In genomic region chr5:172733179-172733973, GRCh38 we compare ENCODE assay signal across 9 cellular contexts. TPM values are rescaled to one million over a fixed set of nuclear protein-coding genes. Genes with fewer than 3 reads are reported as not detected.
A peak's percentile ranks its signal among the peaks of the same experiment; 100 is the strongest.
DNase-seq lines count a peak whose midpoint lies in the region; ATAC-seq and TF ChIP-seq lines count a peak whose summit lies in the region.
"Had no signal": no experiment of that assay in that cellular context is flagged by ENCODE, and none has a peak within 500 bp of the region (broad histone marks: within the 10 kb centered on the region; RNA-seq: fewer than 3 reads in every experiment).

No MANE protein-coding gene starts in this region.

- H3K27ac ChIP-seq in ACC112 (ENCODE audit: low read depth, low read length) (peak overlapping the region; percentile 94), Panc1 (ENCODE audit: low read length) (peak overlapping the region; percentile 78), esophagus muscularis mucosa (replicated peaks in 1 of 4) (peak overlapping the region; percentile 90 to 98 (median 96)), endodermal cell (ENCODE audit: low read depth, low read length) (no peak overlapping the region)
- H3K27ac ChIP-seq: VCaP had no signal

- H3K27ac Mint-ChIP-seq in nephron progenitor cell: peak overlapping the region; percentile 90
- H3K27ac Mint-ChIP-seq in activated CD8-positive, alpha-beta memory T cell treated with anti-CD3 and anti-CD28 coated beads, Interleukin-2, amount 10 ng/mL, durations not matched to agents 7 days and 5 days: no peak overlapping the region
- H3K27ac Mint-ChIP-seq in endodermal cell: no peak overlapping the region

- H3K9me3 Mint-ChIP-seq in nephron progenitor cell: no peaks in the 10 kb centered on the region
- H3K9me3 Mint-ChIP-seq in activated CD8-positive, alpha-beta memory T cell treated with anti-CD3 and anti-CD28 coated beads, Interleukin-2, amount 10 ng/mL, durations not matched to agents 7 days and 5 days (ENCODE audit: low read depth): no peaks in the 10 kb centered on the region
- H3K9me3 Mint-ChIP-seq in endodermal cell: no peaks in the 10 kb centered on the region

- TF ChIP-seq CTCF in Panc1 (IDR thresholded peaks at IDR 0.05) (no peak), esophagus muscularis mucosa (IDR thresholded peaks at IDR 0.05) (peak in 2 of 3 experiments; percentile 13 to 28), nephron progenitor cell (IDR thresholded peaks at IDR 0.05) (no peak), endodermal cell (conservative IDR thresholded peaks at IDR 0.05) (no peak)

- no peaks in the 10 kb centered on the region for H3K36me3 ChIP-seq in ACC112 (ENCODE audit: insufficient read depth, low read length)
- H3K36me3 ChIP-seq in Panc1 (ENCODE audit: control insufficient read depth, insufficient read depth, low read length): no peaks in the 10 kb centered on the region
- no peaks in the 10 kb centered on the region for H3K36me3 ChIP-seq in esophagus muscularis mucosa
- H3K36me3 ChIP-seq in endodermal cell (ENCODE audit: control insufficient read depth, insufficient read depth, low read length): no peaks in the 10 kb centered on the region

- no peak overlapping the region for H3K9ac ChIP-seq in endodermal cell (ENCODE audit: extremely low read depth, low read length, poor library complexity, severe bottlenecking)

- peak overlapping the region; percentile 34 for H2AFZ ChIP-seq in ACC112 (ENCODE audit: low read length, unreplicated experiment)

- H3K27me3 Mint-ChIP-seq in nephron progenitor cell (ENCODE audit: low read depth, poor library complexity) (peaks cover 26% of the 10 kb centered on the region), endodermal cell (ENCODE audit: insufficient read depth) (peaks cover 29% of the 10 kb centered on the region)
- no peaks in the 10 kb centered on the region for H3K27me3 Mint-ChIP-seq in activated CD8-positive, alpha-beta memory T cell treated with anti-CD3 and anti-CD28 coated beads, Interleukin-2, amount 10 ng/mL, durations not matched to agents 7 days and 5 days

- ATAC-seq in Panc1 (peak; percentile 84), GM21717 (IDR thresholded peaks at IDR 0.05; ENCODE audit: unreplicated experiment) (no peak)
- ATAC-seq in activated CD8-positive, alpha-beta memory T cell treated with anti-CD3 and anti-CD28 coated beads, Interleukin-2, amount 10 ng/mL, durations not matched to agents 7 days and 5 days: no peak

- in situ Hi-C loops in Panc1 (cut with HindIII; ENCODE audit: low pct_unique_long_range_greater_than_20kb, low sequenced_read_pairs): no loop called here

- CTCF ChIA-PET in Panc1 (lab: Charles Lee): interaction anchor here (0.6 to 1.5 kb wide), 3 partner anchors 17 to 67 kb away, joined by 3 to 5 read pairs (median 3); no protein-coding TSS in a partner anchor
- CTCF ChIA-PET in activated CD8-positive, alpha-beta memory T cell treated with anti-CD3 and anti-CD28 coated beads, Interleukin-2, amount 10 ng/mL, durations not matched to agents 7 days and 5 days (lab: Charles Lee): interaction anchor here (0.9 to 2.5 kb wide), 2 partner anchors 9 to 19 kb away, joined by 3 to 9 read pairs; no protein-coding TSS in a partner anchor

- no TSS peak for BruUV-seq in Panc1 (replicated peaks; lab: Mats Ljungman, UMichigan)

- H3K4me1 ChIP-seq in ACC112 (ENCODE audit: control insufficient read depth, insufficient read depth, low read length, unreplicated experiment) (peaks cover 26% of the 10 kb centered on the region), Panc1 (ENCODE audit: control insufficient read depth, insufficient read depth, low read length) (peaks cover 23% of the 10 kb centered on the region), esophagus muscularis mucosa (peaks cover 34 to 73% (median 56%) of the 10 kb centered on the region in 4 donors), endodermal cell (ENCODE audit: control insufficient read depth, insufficient read depth, low read length) (peaks cover 7% of the 10 kb centered on the region)

- intact Hi-C loops in Panc1 (cut with micrococcal nuclease; ENCODE audit: unreplicated experiment) (loop anchor here (5.0 kb wide), 1 partner anchor 34 kb away; no protein-coding TSS in a partner anchor), esophagus muscularis mucosa (cut with DNase I) (no loop called here)

- H3K4me1 Mint-ChIP-seq in nephron progenitor cell: peaks cover 40% of the 10 kb centered on the region
- no peaks in the 10 kb centered on the region for H3K4me1 Mint-ChIP-seq in activated CD8-positive, alpha-beta memory T cell treated with anti-CD3 and anti-CD28 coated beads, Interleukin-2, amount 10 ng/mL, durations not matched to agents 7 days and 5 days
- peaks cover 7% of the 10 kb centered on the region for H3K4me1 Mint-ChIP-seq in endodermal cell

- H3K36me3 Mint-ChIP-seq in nephron progenitor cell (ENCODE audit: low read depth) (no peaks in the 10 kb centered on the region), endodermal cell (ENCODE audit: low read depth) (no peaks in the 10 kb centered on the region)
- H3K36me3 Mint-ChIP-seq in activated CD8-positive, alpha-beta memory T cell treated with anti-CD3 and anti-CD28 coated beads, Interleukin-2, amount 10 ng/mL, durations not matched to agents 7 days and 5 days: no peaks in the 10 kb centered on the region

- DNase-seq in Panc1 (ENCODE audit: low read depth, low spot score): no peak
- DNase-seq in esophagus muscularis mucosa (ENCODE audit: extremely low spot score): peak; percentile 97
- DNase-seq in nephron progenitor cell: peak; percentile 37
- DNase-seq in activated CD8-positive, alpha-beta memory T cell treated with anti-CD3 and anti-CD28 coated beads, Interleukin-2, amount 10 ng/mL, durations not matched to agents 7 days and 5 days: no peak
- no peak for DNase-seq in COLO668 (lab: John Stamatoyannopoulos, UW; ENCODE audit: unreplicated experiment)
- no peak for DNase-seq in endodermal cell

- H3K9me3 ChIP-seq in Panc1 (ENCODE audit: control insufficient read depth, insufficient read depth, low read depth, low read length): no peaks in the 10 kb centered on the region
- H3K9me3 ChIP-seq in esophagus muscularis mucosa: no peaks in the 10 kb centered on the region
- no peaks in the 10 kb centered on the region for H3K9me3 ChIP-seq in endodermal cell (ENCODE audit: control insufficient read depth, low read length)

- WGBS in esophagus muscularis mucosa: 20% methylated on average over 15 of the region's 15 CpGs
- WGBS in endodermal cell (ENCODE audit: insufficient coverage in 1 of 2, insufficient read length in 1 of 2), 2 experiments: 87 to 88% methylated on average over 15 of the region's 15 CpGs

- H3K4me3 ChIP-seq in ACC112 (ENCODE audit: low read depth, low read length): peak overlapping the region; percentile 14; the same call in 1 of the 2 replicates
- H3K4me3 ChIP-seq in Panc1 (ENCODE audit: low read depth in 2 of 2, low read length in 2 of 2): no peak overlapping the region
- peak overlapping the region in 3 of 4 donors; percentile 4 to 45 (median 22) for H3K4me3 ChIP-seq in esophagus muscularis mucosa
- no peak overlapping the region for H3K4me3 ChIP-seq in endodermal cell (ENCODE audit: low read length)

- POLR2A ChIA-PET in Panc1 (lab: Charles Lee): interaction anchor here (0.5 to 1.0 kb wide), 3 partner anchors 19 to 166 kb away, joined by 3 to 8 read pairs (median 6); no protein-coding TSS in a partner anchor

- TF ChIP-seq POLR2A in esophagus muscularis mucosa (IDR thresholded peaks at IDR 0.05; ENCODE audit: low read depth): no peak

- no peak overlapping the region for H3K4me3 Mint-ChIP-seq in nephron progenitor cell
- H3K4me3 Mint-ChIP-seq in activated CD8-positive, alpha-beta memory T cell treated with anti-CD3 and anti-CD28 coated beads, Interleukin-2, amount 10 ng/mL, durations not matched to agents 7 days and 5 days: no peak overlapping the region
- no peak overlapping the region for H3K4me3 Mint-ChIP-seq in endodermal cell

- H3K27me3 ChIP-seq in ACC112 (ENCODE audit: insufficient read depth, low read length): no peaks in the 10 kb centered on the region
- no peaks in the 10 kb centered on the region for H3K27me3 ChIP-seq in Panc1 (ENCODE audit: control insufficient read depth, insufficient read depth, low read length)
- no peaks in the 10 kb centered on the region for H3K27me3 ChIP-seq in esophagus muscularis mucosa
- H3K27me3 ChIP-seq in endodermal cell (ENCODE audit: control insufficient read depth, insufficient read depth, low read length, poor library complexity, severe bottlenecking): peaks cover 9% of the 10 kb centered on the region

- peak; percentile 25 for TF ChIP-seq EP300 in esophagus muscularis mucosa (IDR thresholded peaks at IDR 0.05)

- H3K79me2 ChIP-seq in ACC112 (ENCODE audit: control insufficient read depth, insufficient read depth, low read length, unreplicated experiment): no peaks in the 10 kb centered on the region

RNA-seq across cellular contexts. Expression of gene DUSP1, which starts 37.6 kb away (rescaled TPM):
- total RNA-seq in Panc1 (2021; ENCODE audit: unreplicated experiment) (79.9 TPM), esophagus muscularis mucosa (100 to 1,000 TPM; 455 to 718 (median 676) TPM), endodermal cell (10 to 100 TPM in 1 of 2 donors, 1 to 10 TPM in 1; 9.2 to 11.0 TPM)
- polyA plus RNA-seq in Panc1 (2012; ENCODE audit: insufficient read length): 65.0 TPM
- 10 to 100 TPM in 1 of 2 experiments, 1 to 10 TPM in 1; 6.5 to 32.5 TPM for total RNA-seq in activated CD8-positive, alpha-beta memory T cell treated with anti-CD3 and anti-CD28 coated beads, Interleukin-2, amount 10 ng/mL, durations not matched to agents 7 days and 5 days
- polyA plus RNA-seq in endodermal cell (2013, experiment 1 of 2): 16.8 TPM
- polyA plus RNA-seq in endodermal cell (2013, experiment 2 of 2): 18.1 TPM

Comparison
In these comparisons a context has a peak if more than half of its experiments do, and no peak if none do; other contexts are left out.
1. H3K4me3 ChIP-seq: peak in ACC112 (single experiment) and esophagus muscularis mucosa (3 of 4); none in Panc1 (0 of 2) and endodermal cell (single experiment).
2. DNase-seq: peak in esophagus muscularis mucosa (single experiment) and nephron progenitor cell (single experiment); none in Panc1 (single experiment), activated CD8-positive, alpha-beta memory T cell treated with anti-CD3 and anti-CD28 coated beads, Interleukin-2, amount 10 ng/mL, durations not matched to agents 7 days and 5 days (single experiment), COLO668 (single experiment) and endodermal cell (single experiment).
3. CTCF ChIP-seq: peak in esophagus muscularis mucosa (2 of 3); none in Panc1 (single experiment), nephron progenitor cell (single experiment) and endodermal cell (single experiment).